ENCODE assay signal across 11 cellular contexts in the genomic region with DNA sequence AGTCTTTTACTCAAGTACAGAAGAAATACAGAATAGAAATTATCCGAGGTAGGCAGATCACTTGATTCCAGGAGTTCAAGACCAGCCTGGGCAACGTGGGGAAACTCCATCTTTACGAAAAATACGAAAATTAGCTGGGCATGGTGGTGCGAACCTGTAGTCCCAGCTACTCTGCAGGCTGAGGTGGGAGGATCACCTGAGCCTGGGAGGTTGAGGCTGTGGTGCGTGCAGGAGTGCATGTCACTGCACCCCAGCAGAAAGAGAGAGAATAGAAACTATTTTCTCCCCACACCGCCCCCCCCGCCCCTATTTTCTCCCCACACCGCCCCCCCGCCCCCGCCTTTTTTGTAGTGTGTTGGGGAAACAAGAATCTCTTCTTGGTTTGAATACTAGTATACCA. TPM values are rescaled to one million over a fixed set of nuclear protein-coding genes. Genes with fewer than 3 reads are reported as not detected.
DNase-seq lines count a peak whose midpoint lies in the region; ATAC-seq and TF ChIP-seq lines count a peak whose summit lies in the region.
"Had no signal": no experiment of that assay in that cellular context is flagged by ENCODE, and none has a peak within 500 bp of the region (broad histone marks: within the 10 kb centered on the region; RNA-seq: fewer than 3 reads in every experiment).

No MANE protein-coding gene starts in this region.

- H3K27ac ChIP-seq in CD4-positive, alpha-beta T cell (ENCODE audit: low read depth, low read length): no peak overlapping the region
- no peak overlapping the region for H3K27ac ChIP-seq in suprapubic skin

- CTCF ChIA-PET in CD4-positive, alpha-beta T cell (lab: Charles Lee): no interaction called here

- TF ChIP-seq POLR2A in suprapubic skin (IDR thresholded peaks at IDR 0.05): no peak

- H3K4me1 ChIP-seq in HAP-1 (peaks cover 7% of the 10 kb centered on the region), suprapubic skin (peaks cover 22% of the 10 kb centered on the region)

- TF ChIP-seq CTCF in CD4-positive, alpha-beta T cell (IDR thresholded peaks at IDR 0.05): no peak
- TF ChIP-seq CTCF in nephron progenitor cell (IDR thresholded peaks at IDR 0.05) (no peak), suprapubic skin (IDR thresholded peaks at IDR 0.05) (no peak)

- in situ Hi-C loops in HAP-1 (cut with MboI; ENCODE audit: low sequenced_read_pairs): no loop called here

- DNase-seq in CD4-positive, alpha-beta T cell: no peak
- DNase-seq in HAP-1 (ENCODE audit: low spot score in 2 of 2) (no peak), nephron progenitor cell (no peak), NCI-H1436 treated with DMSO at 0.1 percent for 48 hours (lab: John Stamatoyannopoulos, UW) (no peak), suprapubic skin (ENCODE audit: low spot score in 2 of 2) (no peak), DMS 273 treated with DMSO at 0.1 percent for 48 hours (lab: John Stamatoyannopoulos, UW) (no peak), NOMO-1 (lab: John Stamatoyannopoulos, UW; ENCODE audit: unreplicated experiment in 2 of 2) (no peak)
- DNase-seq: EL; kidney; stimulated activated CD4-positive, alpha-beta T cell treated with anti-CD3 and anti-CD28 coated beads, Interleukin-1b, Interleukin-23, amount 100 ng/mL, for 48 hours had no signal

- no peak overlapping the region for H3K27ac Mint-ChIP-seq in CD4-positive, alpha-beta T cell
- H3K27ac Mint-ChIP-seq in activated T-helper 17 cell treated with anti-CD3 and anti-CD28 coated beads, Interleukin-2, amount 50 U/mL, for 72 hours: peak overlapping the region; percentile 91
- no peak overlapping the region for H3K27ac Mint-ChIP-seq in nephron progenitor cell

- H3K27me3 Mint-ChIP-seq in CD4-positive, alpha-beta T cell: no peaks in the 10 kb centered on the region
- H3K27me3 Mint-ChIP-seq in activated T-helper 17 cell treated with anti-CD3 and anti-CD28 coated beads, Interleukin-2, amount 50 U/mL, for 72 hours: no peaks in the 10 kb centered on the region
- no peaks in the 10 kb centered on the region for H3K27me3 Mint-ChIP-seq in nephron progenitor cell (ENCODE audit: low read depth, poor library complexity)

- no peak for TF ChIP-seq EP300 in suprapubic skin (IDR thresholded peaks at IDR 0.05)

- H3K4me1 Mint-ChIP-seq in CD4-positive, alpha-beta T cell (ENCODE audit: low read depth): peaks cover 39% of the 10 kb centered on the region
- peaks cover 8% of the 10 kb centered on the region for H3K4me1 Mint-ChIP-seq in activated T-helper 17 cell treated with anti-CD3 and anti-CD28 coated beads, Interleukin-2, amount 50 U/mL, for 72 hours
- H3K4me1 Mint-ChIP-seq in nephron progenitor cell: peaks cover 21% of the 10 kb centered on the region

- WGBS in suprapubic skin: 92% methylated on average over 11 of the region's 11 CpGs

- POLR2A ChIA-PET in CD4-positive, alpha-beta T cell (lab: Charles Lee): no interaction called here

- H3K27me3 ChIP-seq in CD4-positive, alpha-beta T cell (ENCODE audit: control insufficient read depth, insufficient read depth, low read length): no peaks in the 10 kb centered on the region
- H3K27me3 ChIP-seq in HAP-1 (ENCODE audit: low read depth): no peaks in the 10 kb centered on the region
- no peaks in the 10 kb centered on the region for H3K27me3 ChIP-seq in suprapubic skin

- H3K9me3 ChIP-seq in CD4-positive, alpha-beta T cell (ENCODE audit: control insufficient read depth, low read length): no peaks in the 10 kb centered on the region
- H3K9me3 ChIP-seq in HAP-1 (no peaks in the 10 kb centered on the region), suprapubic skin (no peaks in the 10 kb centered on the region)

- H3K36me3 Mint-ChIP-seq in CD4-positive, alpha-beta T cell (ENCODE audit: low read depth): peaks cover 30% of the 10 kb centered on the region
- H3K36me3 Mint-ChIP-seq in activated T-helper 17 cell treated with anti-CD3 and anti-CD28 coated beads, Interleukin-2, amount 50 U/mL, for 72 hours (ENCODE audit: low read depth): peaks cover 37% of the 10 kb centered on the region
- peaks cover 36% of the 10 kb centered on the region for H3K36me3 Mint-ChIP-seq in nephron progenitor cell (ENCODE audit: low read depth)

- intact Hi-C loops in CD4-positive, alpha-beta T cell (cut with DNase I, micrococcal nuclease): no loop called here

- no peak for ATAC-seq in CD4-positive, alpha-beta T cell (ENCODE audit: poor library complexity)
- ATAC-seq in activated T-helper 17 cell treated with anti-CD3 and anti-CD28 coated beads, Interleukin-2, amount 50 U/mL, for 72 hours (replicated peaks): no peak

- H3K4me3 ChIP-seq in HAP-1 (peak overlapping the region; percentile 69; the same call in 1 of the 2 replicates), suprapubic skin (no peak overlapping the region)

- peaks cover 6% of the 10 kb centered on the region for H3K36me3 ChIP-seq in HAP-1 (replicated peaks)
- peaks cover 3% of the 10 kb centered on the region for H3K36me3 ChIP-seq in suprapubic skin

- no peaks in the 10 kb centered on the region for H3K9me3 Mint-ChIP-seq in CD4-positive, alpha-beta T cell
- no peaks in the 10 kb centered on the region for H3K9me3 Mint-ChIP-seq in activated T-helper 17 cell treated with anti-CD3 and anti-CD28 coated beads, Interleukin-2, amount 50 U/mL, for 72 hours
- H3K9me3 Mint-ChIP-seq in nephron progenitor cell: peaks cover 16% of the 10 kb centered on the region

- H3K4me3 Mint-ChIP-seq in CD4-positive, alpha-beta T cell: peak overlapping the region; percentile 67
- peak overlapping the region; percentile 93 for H3K4me3 Mint-ChIP-seq in activated T-helper 17 cell treated with anti-CD3 and anti-CD28 coated beads, Interleukin-2, amount 50 U/mL, for 72 hours
- peak overlapping the region; percentile 92 for H3K4me3 Mint-ChIP-seq in nephron progenitor cell

RNA-seq across cellular contexts. Expression of gene DNM1L, which starts 2.2 kb away (rescaled TPM):
- 10 to 100 TPM; 70.9 to 74.6 TPM for total RNA-seq in CD4-positive, alpha-beta T cell
- 10 to 100 TPM; 44.7 to 67.6 TPM for total RNA-seq in activated T-helper 17 cell treated with anti-CD3 and anti-CD28 coated beads, Interleukin-2, amount 50 U/mL, for 72 hours
- total RNA-seq in suprapubic skin: 10 to 100 TPM; 32.8 to 83.4 (median 35.9) TPM
